9 cellular contexts compared by ENCODE assay signal in the genomic region with DNA sequence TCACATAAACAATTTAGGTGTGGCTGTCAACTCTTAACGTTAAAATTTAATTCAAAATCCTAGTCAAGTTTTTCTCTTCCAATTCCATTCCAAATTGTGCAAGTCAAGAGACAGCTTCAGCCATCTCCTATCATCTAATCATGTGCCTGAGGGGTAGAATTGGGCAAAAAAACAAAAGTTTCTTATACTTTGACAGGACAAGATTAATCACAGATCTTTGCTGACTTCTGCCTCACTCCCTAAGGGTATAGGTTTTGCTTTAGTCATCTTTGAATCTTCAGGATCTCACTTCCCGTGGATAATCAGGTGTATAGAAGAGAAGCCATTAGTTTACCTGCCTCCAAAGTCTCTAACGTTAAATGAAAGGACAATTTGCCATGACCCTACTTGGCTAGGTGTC. TPM values are rescaled to one million over a fixed set of nuclear protein-coding genes. Genes with fewer than 3 reads are reported as not detected.
"Had no signal": no experiment of that assay in that cellular context is flagged by ENCODE, and none has a peak within 500 bp of the region (broad histone marks: within the 10 kb centered on the region; RNA-seq: fewer than 3 reads in every experiment).

No MANE protein-coding gene starts in this region.

- ATAC-seq: GM23338, K562 had no signal

- H3K4me2 ChIP-seq: GM23338 had no signal

- FAIRE-seq: H1, H54, HTR-8/SVneo, K562 had no signal

- H3K27ac Mint-ChIP-seq: GM23338, H9 had no signal

- H3K4me3 Mint-ChIP-seq: GM23338, H9 had no signal

- H2AFZ ChIP-seq: GM23338 had no signal

- DNase-seq: H9, HCEC 1CT, IMR-90 had no signal

- H3K4me3 ChIP-seq: GM23338, K562 had no signal

- H3K4me1 Mint-ChIP-seq: GM23338, H9 had no signal

RNA-seq across cellular contexts. Expression of gene RNF17, which starts 24.6 kb away (rescaled TPM):
- total RNA-seq: GM23338, H1, H9, HT-29 had no signal
- polyA plus RNA-seq: H1 had no signal
